ENCODE assay signal across 8 cellular contexts in the genomic region with DNA sequence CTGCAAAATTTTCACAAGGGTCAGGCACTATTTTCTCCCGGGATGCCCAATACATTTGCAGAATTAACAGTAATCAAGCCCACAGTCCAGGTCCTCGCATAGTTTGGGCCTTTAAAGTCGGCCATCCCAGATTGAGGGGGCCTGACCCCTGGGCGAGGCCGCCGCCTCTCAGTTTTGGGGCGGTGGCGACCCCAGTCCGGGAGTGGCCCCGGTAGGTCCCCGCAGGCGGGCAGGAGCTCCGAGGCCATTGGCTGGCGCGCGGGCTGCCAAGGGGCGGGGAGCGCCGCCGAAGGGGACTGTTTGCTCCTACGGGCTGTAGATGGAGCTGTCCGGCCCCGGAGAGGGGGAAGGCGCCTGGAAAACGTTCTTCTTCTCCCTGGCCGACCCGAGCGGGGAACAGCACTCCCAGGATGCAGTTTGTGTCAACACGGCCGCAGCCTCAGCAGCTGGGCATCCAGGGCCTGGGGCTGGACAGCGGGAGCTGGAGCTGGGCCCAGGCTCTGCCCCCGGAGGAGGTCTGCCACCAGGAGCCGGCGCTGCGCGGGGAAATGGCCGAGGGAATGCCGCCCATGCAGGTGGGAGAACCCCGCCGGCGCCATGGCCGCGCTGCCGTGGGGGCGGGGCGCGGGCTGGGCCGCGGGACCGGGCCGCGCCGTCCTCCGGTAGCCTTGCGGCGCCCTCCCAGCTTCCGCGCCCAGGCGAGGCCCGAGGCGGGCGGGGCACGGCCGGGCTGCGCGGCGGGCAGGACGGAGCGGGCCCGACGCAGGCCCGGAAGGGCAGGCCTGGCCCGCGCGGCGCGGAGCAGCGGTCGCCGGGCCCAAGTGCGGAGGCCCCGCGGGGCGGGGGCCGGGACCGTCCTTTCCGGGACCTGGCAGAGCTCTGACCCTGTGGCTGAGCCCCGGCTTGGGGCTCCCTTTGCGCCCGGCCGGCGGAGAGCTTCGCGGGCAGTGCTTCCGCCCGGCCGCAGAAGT. TPM values are rescaled to one million over a fixed set of nuclear protein-coding genes. Genes with fewer than 3 reads are reported as not detected.
DNase-seq lines count a peak whose midpoint lies in the region; ATAC-seq and TF ChIP-seq lines count a peak whose summit lies in the region.

A gene (plus strand): TSS at position 367 of the 971 bp plus-strand sequence. CDS start 44 bp downstream, at position 411.

- DNase-seq in GOT3 (lab: John Stamatoyannopoulos, UW): peak; percentile 82
- DNase-seq in SHP77 (lab: John Stamatoyannopoulos, UW): peak; percentile 90 to 94
- peak; percentile 62 for DNase-seq in activated gamma-delta T cell treated with Interleukin-2 at 50 U/mL for 16 hours
- DNase-seq in foreskin keratinocyte: peak; percentile 69 to 82

- H3K27me3 ChIP-seq in foreskin keratinocyte: no peaks in the 10 kb centered on the region
- no peaks in the 10 kb centered on the region for H3K27me3 ChIP-seq in neuron (ENCODE audit: insufficient read depth, low read length)

- H3K27ac ChIP-seq in foreskin keratinocyte: peak within 1 kb of the TSS; percentile 77

- no peaks in the 10 kb centered on the region for H3K9me3 ChIP-seq in ES-I3 (ENCODE audit: control insufficient read depth, insufficient read depth, low read length)
- no peaks in the 10 kb centered on the region for H3K9me3 ChIP-seq in neuron (ENCODE audit: low read length)

- H3K4me3 ChIP-seq in neuron (ENCODE audit: low read length): peak within 1 kb of the TSS; percentile 61

- H3K9ac ChIP-seq in ES-I3 (ENCODE audit: low read depth, low read length): peak within 1 kb of the TSS; percentile 80

- H2AFZ ChIP-seq in neuron (ENCODE audit: low read depth, low read length): peak within 1 kb of the TSS; percentile 98

- TF ChIP-seq CTCF in LNCAP (IDR thresholded peaks at IDR 0.05): peak; percentile 74
- peak; percentile 92 for TF ChIP-seq CTCF in foreskin keratinocyte (conservative IDR thresholded peaks at IDR 0.05)
- no peak for TF ChIP-seq CTCF in subcutaneous adipose tissue (IDR thresholded peaks at IDR 0.05; ENCODE audit: low read depth)

- H3K36me3 ChIP-seq in ES-I3 (ENCODE audit: insufficient read depth, low read length): peaks cover 17% of the 10 kb centered on the region; the same call in 1 of the 2 replicates
- peaks cover 24% of the 10 kb centered on the region for H3K36me3 ChIP-seq in neuron (ENCODE audit: insufficient read depth, low read length)

- H3K4me1 ChIP-seq in ES-I3 (ENCODE audit: insufficient read depth, low read length): no peaks in the 10 kb centered on the region; the same call in 1 of the 2 replicates
- H3K4me1 ChIP-seq in foreskin keratinocyte: peaks cover 18% of the 10 kb centered on the region
- peaks cover 10% of the 10 kb centered on the region for H3K4me1 ChIP-seq in neuron (ENCODE audit: insufficient read depth, low read length)

- ATAC-seq in foreskin keratinocyte: peak; percentile 91

RNA-seq across cellular contexts. Expression of the gene that starts here (rescaled TPM):
- total RNA-seq in foreskin keratinocyte: 25.4 and 30.7 TPM in 2 replicates
- 19.2 and 20.9 TPM in 2 replicates for polyA plus RNA-seq in foreskin keratinocyte
- 10 to 100 TPM in 3 of 4 donors, 1 to 10 TPM in 1; 5.7 to 14.5 (median 13.1) TPM for total RNA-seq in subcutaneous adipose tissue

Comparison
In these comparisons a context has a peak if more than half of its experiments do, and no peak if none do; other contexts are left out.
1. Peak in every context shown above with its lines: DNase-seq, ATAC-seq, H3K4me3 ChIP-seq and H3K27ac ChIP-seq.